ENCODE assay signal across 25 cellular contexts in the genomic region with DNA sequence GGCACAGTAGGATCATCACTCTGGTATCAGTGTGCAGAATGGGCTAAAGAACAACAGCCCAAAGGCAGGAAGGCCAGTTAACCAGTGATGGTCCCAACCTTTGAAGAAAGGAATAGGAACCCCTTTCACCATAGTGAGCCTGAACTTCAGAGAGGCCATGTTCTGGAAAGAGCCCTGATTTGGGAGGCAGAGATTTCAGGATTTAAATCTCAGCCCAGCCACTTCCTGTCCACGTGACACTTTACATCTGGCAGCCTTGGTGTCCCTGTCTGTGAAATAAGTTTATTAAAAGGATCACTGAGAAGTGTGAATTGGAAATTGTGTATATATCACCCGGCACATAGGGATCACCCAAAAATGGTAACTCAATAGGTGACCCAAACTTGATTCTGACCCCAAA. TPM values are rescaled to one million over a fixed set of nuclear protein-coding genes. Genes with fewer than 3 reads are reported as not detected.
"Had no signal": no experiment of that assay in that cellular context is flagged by ENCODE, and none has a peak within 500 bp of the region (broad histone marks: within the 10 kb centered on the region; RNA-seq: fewer than 3 reads in every experiment).

No MANE protein-coding gene starts in this region.

- H2AFZ ChIP-seq: PC-9 had no signal

- H3K27ac ChIP-seq: KMS-11, PC-9, RWPE1, SJCRH30, SK-N-MC had no signal

- DNase-seq: Karpas-422, MM.1S, NCI-H1048, NCI-H1436, NCI-H146, NCI-H1694, NCI-H187, NCI-H1930, NCI-H2081 treated with DMSO at 0.1 percent for 48 hours, NCI-H2107, NCI-H226, NCI-H446 treated with DMSO at 0.1 percent for 48 hours, NCI-H526, NCI-H774, PC-9, SIG-M5, SJCRH30, T-cell had no signal

- H3K4me2 ChIP-seq: KMS-11, PC-9 had no signal

- ATAC-seq: Panc1, Right ventricle myocardium inferior, SK-N-SH treated with all-trans-retinoic acid at 6 μM for 48 hours, T-cell had no signal

- FAIRE-seq: RCC 7860 had no signal

- H3K9ac ChIP-seq: KMS-11 had no signal

- H3K36me3 ChIP-seq: SJCRH30 had no signal

- H3K4me3 ChIP-seq: PC-9, SJCRH30, SK-N-MC had no signal

RNA-seq across cellular contexts. Expression of a gene that starts 13.0 kb away (rescaled TPM):
- total RNA-seq: Right ventricle myocardium inferior had no signal
